Comparison of ENCODE assay signal across 2 cellular contexts in genomic region chr1:92434572-92434971, GRCh38. TPM values are rescaled to one million over a fixed set of nuclear protein-coding genes. Genes with fewer than 3 reads are reported as not detected.
DNase-seq lines count a peak whose midpoint lies in the region; ATAC-seq, FAIRE-seq and TF ChIP-seq lines count a peak whose summit lies in the region.
"Not testable (repeated sequence)": the region's sequence is repeated elsewhere in the genome, so short reads cannot be mapped to it uniquely, and the experiment has no call there.
"Had no signal": no experiment of that assay in that cellular context is flagged by ENCODE, and none has a peak within 500 bp of the region (broad histone marks: within the 10 kb centered on the region; RNA-seq: fewer than 3 reads in every experiment).

No MANE protein-coding gene starts in this region.

- H4K20me1 ChIP-seq in K562 (replicated peaks; ENCODE audit: control insufficient read depth, insufficient read depth, low read length), result not testable (repeated sequence)

- not testable (repeated sequence) for H3K4me2 ChIP-seq in K562 (ENCODE audit: insufficient read depth, low read length)

- not testable (repeated sequence) for H3K79me2 ChIP-seq in K562 (ENCODE audit: control insufficient read depth, insufficient read depth, low read length)

- H3K4me1 ChIP-seq in K562 (replicated peaks in 1 of 2; ENCODE audit: control insufficient read depth in 2 of 2, insufficient read depth in 2 of 2, low read length in 2 of 2), result not testable (repeated sequence)

- TF ChIP-seq CTCF in K562 (IDR thresholded peaks at IDR 0.05 in 2 of 3, conservative IDR thresholded peaks at IDR 0.05 in 1 of 3; ENCODE audit: insufficient read depth in 2 of 3, low read depth in 1 of 3, low read length in 3 of 3), result not testable (repeated sequence)

- not testable (repeated sequence) for H3K27me3 ChIP-seq in K562 (ENCODE audit: control insufficient read depth in 2 of 2, insufficient read depth in 2 of 2, low read length in 2 of 2)

- not testable (repeated sequence) for H3K27ac ChIP-seq in K562 (ENCODE audit: extremely low read depth, low read depth, low read length)

- H3K9me3 ChIP-seq in K562 (replicated peaks; ENCODE audit: control insufficient read depth, insufficient read depth, low read depth, low read length), result not testable (repeated sequence)

- H3K4me3 ChIP-seq in K562, result not testable (repeated sequence)

- WGBS in K562 (ENCODE audit: insufficient coverage, low coverage, missing lambda C conversion rate), result 8% methylated on average over 1 of the region's 1 CpG

- TF ChIP-seq RAD21 in K562 (CRISPR knock-in tag; conservative IDR thresholded peaks at IDR 0.05 in 1 of 2, IDR thresholded peaks at IDR 0.05 in 1 of 2), result not testable (repeated sequence)

- not testable (repeated sequence) for H2AFZ ChIP-seq in K562 (ENCODE audit: low read depth, low read length)

- TF ChIP-seq EP300 in K562 (IDR thresholded peaks at IDR 0.05; ENCODE audit: low read length), result not testable (repeated sequence)

- ATAC-seq in K562, result not testable (repeated sequence)

- H3K9me1 ChIP-seq in K562 (ENCODE audit: control insufficient read depth, insufficient read depth, low read length), result not testable (repeated sequence)

- in situ Hi-C loops in K562 (cut with MboI), result not testable (repeated sequence)

- H3K9ac ChIP-seq in K562 (ENCODE audit: insufficient read depth in 1 of 2, low read depth in 2 of 2, low read length in 2 of 2), result not testable (repeated sequence)

- intact Hi-C loops in K562 (cut with micrococcal nuclease), result not testable (repeated sequence)

- TF ChIP-seq POLR2A in K562 (conservative IDR thresholded peaks at IDR 0.05), result not testable (repeated sequence)

- not testable (repeated sequence) for FAIRE-seq in K562 (lab: Jason Lieb, UNC)

- POLR2A ChIA-PET in K562 (lab: Yijun Ruan, JAX), result not testable (repeated sequence)

- BruUV-seq in K562 (replicated peaks; lab: Mats Ljungman, UMichigan), result not testable (repeated sequence)

- CTCF ChIA-PET in K562 (lab: Yijun Ruan, JAX; ENCODE audit: low intra/inter-chr PET ratio), result not testable (repeated sequence)

- not testable (repeated sequence) for H3K36me3 ChIP-seq in K562 (ENCODE audit: control insufficient read depth, insufficient read depth, low read length)

- DNase-seq in K562 (ENCODE audit: extremely low read depth in 1 of 4, low spot score in 3 of 4), result not testable (repeated sequence)

TF ChIP-seq in K562, 482 proteins besides CTCF, POLR2A, EP300 and RAD21:
- TF ChIP-seq ZNF507 (tag; conservative IDR thresholded peaks at IDR 0.05), result peak; percentile 95
- peak; percentile 78 for TF ChIP-seq ZNF354B (CRISPR knock-in tag; IDR thresholded peaks at IDR 0.05)

RNA-seq across cellular contexts. Expression of gene GFI1, which starts 52.2 kb away (rescaled TPM):
- total RNA-seq in K562 (2011; cell fraction: chromatin; rRNA removed; ENCODE audit: low replicate concordance), result 1.2 and 1.3 TPM in 2 replicates
- 0.53 and 1.5 TPM in 2 replicates for total RNA-seq in K562 (2011; cell fraction: nucleolus; rRNA removed)
- 0.38 and 0.51 TPM in 2 replicates for total RNA-seq in K562 (2011; cell fraction: nucleoplasm; rRNA removed)
- 0.36 and 0.53 TPM in 2 replicates for total RNA-seq in K562 (2014; rRNA removed)
- total RNA-seq in K562 (2014; rRNA removed; fragmentation: Illumina TruSeq; extraction: Trizol), result 0.29 and 0.36 TPM in 2 replicates
- total RNA-seq in K562 (2015; rRNA removed; fragmentation: Illumina TruSeq; extraction: Trizol), result 0.87 and 1.2 TPM in 2 replicates
- total RNA-seq in K562 (2021), result 0.66 and 0.85 TPM in 2 replicates
- polyA plus RNA-seq in K562 (2011; rRNA removed), result 0.93 and 1.2 TPM in 2 replicates
- polyA plus RNA-seq in K562 (2011; cell fraction: cytosol; rRNA removed), result 0.67 and 0.84 TPM in 2 replicates
- polyA plus RNA-seq in K562 (2011; cell fraction: nucleus; rRNA removed), result 2.8 and 4.6 TPM in 2 replicates
- 1.1 and 3.8 TPM in 2 replicates for polyA plus RNA-seq in K562 (2012)
- polyA plus RNA-seq in K562 (2014; fragmentation: Illumina TruSeq; extraction: Trizol), result 0.40 and 0.46 TPM in 2 replicates
- polyA plus RNA-seq in K562 (2014; fragmentation: Nextera tagmentation; extraction: Ambion mirVana), result under 1 TPM; 0.07 to 0.13 TPM
- 0.45 and 0.68 TPM in 2 replicates for polyA plus RNA-seq in K562 (2014; rRNA removed)
- 0.60 and 1.1 TPM in 2 replicates for polyA minus RNA-seq in K562 (2011; rRNA and poly(A)+ RNA removed)
- polyA minus RNA-seq in K562 (2011; cell fraction: cytosol; rRNA and poly(A)+ RNA removed), result 0.57 TPM in 1 of 2 replicates, not detected in the other
- polyA minus RNA-seq in K562 (2011; cell fraction: nucleus; rRNA and poly(A)+ RNA removed), result 0.67 and 1.6 TPM in 2 replicates
- polyA plus RNA-seq: CD14-positive monocyte had no signal
